1 cellular context compared by ENCODE assay signal in genomic region chr1:207603777-207604176, GRCh38.
A peak's percentile ranks its signal among the peaks of the same experiment; 100 is the strongest.
TF ChIP-seq lines count a peak whose summit lies in the region.

No MANE protein-coding gene starts in this region.

TF ChIP-seq in HepG2, 621 proteins besides CTCF, POLR2A, EP300 and RAD21 (continued from another document and continues in another):
- TF ChIP-seq ZNF33A (CRISPR knock-in tag; IDR thresholded peaks at IDR 0.05; ENCODE audit: borderline replicate concordance) (no peak), MLLT10 (CRISPR knock-in tag; IDR thresholded peaks at IDR 0.05) (no peak), ZSCAN25 (CRISPR knock-in tag; IDR thresholded peaks at IDR 0.05) (no peak), U2AF2 (IDR thresholded peaks at IDR 0.05; ENCODE audit: low read depth, low read length) (no peak), SALL1 (CRISPR knock-in tag; IDR thresholded peaks at IDR 0.05) (peak; percentile 78; the same call in 1 of the 2 replicates), IRF9 (CRISPR knock-in tag; IDR thresholded peaks at IDR 0.05; ENCODE audit: borderline replicate concordance) (no peak), PAXIP1 (CRISPR knock-in tag; conservative IDR thresholded peaks at IDR 0.05) (peak; percentile 84), ZIK1 (CRISPR knock-in tag; IDR thresholded peaks at IDR 0.05; ENCODE audit: borderline replicate concordance, low read depth) (no peak), ZNF432 (CRISPR knock-in tag; IDR thresholded peaks at IDR 0.05; ENCODE audit: borderline replicate concordance) (no peak), ZBTB44 (CRISPR knock-in tag; IDR thresholded peaks at IDR 0.05) (no peak), ZBTB34 (CRISPR knock-in tag; IDR thresholded peaks at IDR 0.05) (no peak), SP2 (CRISPR knock-in tag; IDR thresholded peaks at IDR 0.05) (no peak), SMYD3 (CRISPR knock-in tag; IDR thresholded peaks at IDR 0.05) (no peak), TMF1 (CRISPR knock-in tag; IDR thresholded peaks at IDR 0.05; ENCODE audit: low read depth) (no peak), SATB2 (CRISPR knock-in tag; IDR thresholded peaks at IDR 0.05) (no peak), ARNTL (CRISPR knock-in tag; IDR thresholded peaks at IDR 0.05) (peak; percentile 96), ZHX2 (IDR thresholded peaks at IDR 0.05; ENCODE audit: low read depth) (no peak), ZHX2 (CRISPR knock-in tag; IDR thresholded peaks at IDR 0.05; ENCODE audit: borderline replicate concordance) (no peak), ATF6 (CRISPR knock-in tag; conservative IDR thresholded peaks at IDR 0.05) (no peak), FUBP1 (CRISPR knock-in tag; IDR thresholded peaks at IDR 0.05; ENCODE audit: borderline replicate concordance) (no peak), ZNF670 (CRISPR knock-in tag; IDR thresholded peaks at IDR 0.05; ENCODE audit: borderline replicate concordance) (no peak), ZBTB20 (CRISPR knock-in tag; IDR thresholded peaks at IDR 0.05; ENCODE audit: borderline replicate concordance, low read depth) (no peak), SMAD9 (CRISPR knock-in tag; IDR thresholded peaks at IDR 0.05) (no peak), NRL (CRISPR knock-in tag; IDR thresholded peaks at IDR 0.05; ENCODE audit: borderline replicate concordance) (no peak), TEAD2 (CRISPR knock-in tag; IDR thresholded peaks at IDR 0.05) (no peak), ZNF703 (CRISPR knock-in tag; IDR thresholded peaks at IDR 0.05; ENCODE audit: borderline replicate concordance) (0 out of 2 replicates have a peak, but pooled peaks have one; percentile 40), JUN (CRISPR knock-in tag; IDR thresholded peaks at IDR 0.05) (peak; percentile 81), SRSF9 (IDR thresholded peaks at IDR 0.05; ENCODE audit: borderline replicate concordance, insufficient read depth, low read depth, low read length, poor library complexity, severe bottlenecking) (no peak), TSC22D2 (CRISPR knock-in tag; IDR thresholded peaks at IDR 0.05; ENCODE audit: borderline replicate concordance) (no peak), ZC3H4 (CRISPR knock-in tag; IDR thresholded peaks at IDR 0.05; ENCODE audit: borderline replicate concordance) (no peak), HHEX (CRISPR knock-in tag; IDR thresholded peaks at IDR 0.05) (peak; percentile 88), HNRNPUL1 (IDR thresholded peaks at IDR 0.05; ENCODE audit: low read depth, low read length) (no peak), ZNF18 (CRISPR knock-in tag; IDR thresholded peaks at IDR 0.05; ENCODE audit: insufficient replicate concordance) (no peak), TRAFD1 (CRISPR knock-in tag; IDR thresholded peaks at IDR 0.05; ENCODE audit: borderline replicate concordance) (no peak), IKZF4 (CRISPR knock-in tag; IDR thresholded peaks at IDR 0.05; ENCODE audit: borderline replicate concordance, low read depth, not compliant biosample characterization) (no peak), ZNF431 (CRISPR knock-in tag; IDR thresholded peaks at IDR 0.05; ENCODE audit: borderline replicate concordance, low read depth) (no peak), TBL1XR1 (IDR thresholded peaks at IDR 0.05; ENCODE audit: borderline replicate concordance, low read length, partially characterized antibody) (peak; percentile 94)
